Comparison of ENCODE assay signal across 2 cellular contexts in genomic region chr5:112960316-112960715, GRCh38.
TF ChIP-seq lines count a peak whose summit lies in the region.

No MANE protein-coding gene starts in this region.

TF ChIP-seq in IMR-90, 13 proteins besides CTCF, POLR2A, EP300 and RAD21 (continued from another document):
- TF ChIP-seq USF2 (IDR thresholded peaks at IDR 0.05; ENCODE audit: low read depth, low read length) (no peak), NFE2L2 (IDR thresholded peaks at IDR 0.05; ENCODE audit: low read depth, low read length) (no peak), MXI1 (IDR thresholded peaks at IDR 0.05; ENCODE audit: borderline replicate concordance, low read depth, low read length) (no peak)

TF ChIP-seq in SK-N-SH treated with all-trans-retinoic acid at 6 μM for 48 hours, 23 proteins besides CTCF, POLR2A, EP300 and RAD21 (continued from another document):
- TF ChIP-seq CREB5 (CRISPR knock-in tag; IDR thresholded peaks at IDR 0.05; ENCODE audit: low read depth): no peak
- no peak for TF ChIP-seq POU6F1 (CRISPR knock-in tag; IDR thresholded peaks at IDR 0.05; ENCODE audit: borderline replicate concordance, low read depth)
TF ChIP-seq in SK-N-SH treated with all-trans-retinoic acid at 6 μM for 48 hours: peak in this region for 0.
